Comparison of ENCODE assay signal across 8 cellular contexts in genomic region chr1:211951856-211952255, GRCh38.
DNase-seq lines count a peak whose midpoint lies in the region; ATAC-seq lines count a peak whose summit lies in the region.

No MANE protein-coding gene starts in this region.

- peak overlapping the region in 1 of 2 donors; percentile 23 for H3K27ac Mint-ChIP-seq in activated naive CD4-positive, alpha-beta T cell treated with anti-CD3 and anti-CD28 coated beads, Interleukin-2, amount 50 U/mL, for 72 hours
- no peak overlapping the region for H3K27ac Mint-ChIP-seq in activated naive CD4-positive, alpha-beta T cell treated with anti-CD3 and anti-CD28 coated beads for 36 hours
- H3K27ac Mint-ChIP-seq in activated T-helper 17 cell treated with anti-CD3 and anti-CD28 coated beads, Interleukin-2, amount 50 U/mL, for 72 hours = peak overlapping the region; percentile 23
- peak overlapping the region; percentile 61 for H3K27ac Mint-ChIP-seq in stimulated activated naive CD8-positive, alpha-beta T cell treated with anti-CD3 and anti-CD28 coated beads, Interleukin-15, Interleukin-2, amounts not matched to agents 100 ng/mL and 50 ng/mL, for 24 hours

- H3K4me3 Mint-ChIP-seq in activated naive CD4-positive, alpha-beta T cell treated with anti-CD3 and anti-CD28 coated beads for 36 hours = no peak overlapping the region
- no peak overlapping the region for H3K4me3 Mint-ChIP-seq in activated T-helper 17 cell treated with anti-CD3 and anti-CD28 coated beads, Interleukin-2, amount 50 U/mL, for 72 hours
- no peak overlapping the region for H3K4me3 Mint-ChIP-seq in stimulated activated naive CD8-positive, alpha-beta T cell treated with anti-CD3 and anti-CD28 coated beads, Interleukin-15, Interleukin-2, amounts not matched to agents 100 ng/mL and 50 ng/mL, for 24 hours

- DNase-seq in activated naive CD4-positive, alpha-beta T cell treated with anti-CD3 and anti-CD28 coated beads, Interleukin-2, amount 50 U/mL, for 72 hours (ENCODE audit: low spot score in 2 of 2) = no peak
- DNase-seq in activated naive CD4-positive, alpha-beta T cell treated with anti-CD3 and anti-CD28 coated beads for 36 hours = no peak
- DNase-seq in NCI-H446 (lab: John Stamatoyannopoulos, UW) (no peak), HUDEP-2 (lab: John Stamatoyannopoulos, UW; ENCODE audit: unreplicated experiment in 76 of 76) (no peak), activated gamma-delta T cell treated with Interleukin-2 at 50 U/mL for 16 hours (no peak)

- CTCF ChIA-PET in activated naive CD4-positive, alpha-beta T cell treated with anti-CD3 and anti-CD28 coated beads for 36 hours (lab: Charles Lee) = no interaction called here

- ATAC-seq in activated naive CD4-positive, alpha-beta T cell treated with anti-CD3 and anti-CD28 coated beads, Interleukin-2, amount 50 U/mL, for 72 hours = peak; percentile 43 to 79
- ATAC-seq in HG03064 (IDR thresholded peaks at IDR 0.05; ENCODE audit: low read depth, unreplicated experiment) = peak; percentile 96
- peak; percentile 59 for ATAC-seq in activated T-helper 17 cell treated with anti-CD3 and anti-CD28 coated beads, Interleukin-2, amount 50 U/mL, for 72 hours (replicated peaks)

- intact Hi-C loops in activated naive CD4-positive, alpha-beta T cell treated with anti-CD3 and anti-CD28 coated beads for 36 hours (cut with micrococcal nuclease) = no loop called here

- H3K36me3 Mint-ChIP-seq in activated naive CD4-positive, alpha-beta T cell treated with anti-CD3 and anti-CD28 coated beads, Interleukin-2, amount 50 U/mL, for 72 hours = peaks cover 9 to 23% of the 10 kb centered on the region in 2 donors
- peaks cover 12% of the 10 kb centered on the region for H3K36me3 Mint-ChIP-seq in activated naive CD4-positive, alpha-beta T cell treated with anti-CD3 and anti-CD28 coated beads for 36 hours (ENCODE audit: low read depth)
- no peaks in the 10 kb centered on the region for H3K36me3 Mint-ChIP-seq in activated T-helper 17 cell treated with anti-CD3 and anti-CD28 coated beads, Interleukin-2, amount 50 U/mL, for 72 hours (ENCODE audit: low read depth)
- peaks cover 27% of the 10 kb centered on the region for H3K36me3 Mint-ChIP-seq in stimulated activated naive CD8-positive, alpha-beta T cell treated with anti-CD3 and anti-CD28 coated beads, Interleukin-15, Interleukin-2, amounts not matched to agents 100 ng/mL and 50 ng/mL, for 24 hours (ENCODE audit: low read depth)

- H3K27me3 Mint-ChIP-seq in activated naive CD4-positive, alpha-beta T cell treated with anti-CD3 and anti-CD28 coated beads for 36 hours (ENCODE audit: low read depth) = no peaks in the 10 kb centered on the region
- H3K27me3 Mint-ChIP-seq in activated T-helper 17 cell treated with anti-CD3 and anti-CD28 coated beads, Interleukin-2, amount 50 U/mL, for 72 hours = no peaks in the 10 kb centered on the region
- no peaks in the 10 kb centered on the region for H3K27me3 Mint-ChIP-seq in stimulated activated naive CD8-positive, alpha-beta T cell treated with anti-CD3 and anti-CD28 coated beads, Interleukin-15, Interleukin-2, amounts not matched to agents 100 ng/mL and 50 ng/mL, for 24 hours

- peaks cover 7% of the 10 kb centered on the region for H3K4me1 Mint-ChIP-seq in activated naive CD4-positive, alpha-beta T cell treated with anti-CD3 and anti-CD28 coated beads for 36 hours (ENCODE audit: low read depth)
- H3K4me1 Mint-ChIP-seq in activated T-helper 17 cell treated with anti-CD3 and anti-CD28 coated beads, Interleukin-2, amount 50 U/mL, for 72 hours = peaks cover 5% of the 10 kb centered on the region
- peaks cover 8% of the 10 kb centered on the region for H3K4me1 Mint-ChIP-seq in stimulated activated naive CD8-positive, alpha-beta T cell treated with anti-CD3 and anti-CD28 coated beads, Interleukin-15, Interleukin-2, amounts not matched to agents 100 ng/mL and 50 ng/mL, for 24 hours (ENCODE audit: low read depth)

- peaks cover 0 to 4% of the 10 kb centered on the region in 2 donors for H3K9me3 Mint-ChIP-seq in activated naive CD4-positive, alpha-beta T cell treated with anti-CD3 and anti-CD28 coated beads, Interleukin-2, amount 50 U/mL, for 72 hours
- H3K9me3 Mint-ChIP-seq in activated naive CD4-positive, alpha-beta T cell treated with anti-CD3 and anti-CD28 coated beads for 36 hours = no peaks in the 10 kb centered on the region
- no peaks in the 10 kb centered on the region for H3K9me3 Mint-ChIP-seq in activated T-helper 17 cell treated with anti-CD3 and anti-CD28 coated beads, Interleukin-2, amount 50 U/mL, for 72 hours
- H3K9me3 Mint-ChIP-seq in stimulated activated naive CD8-positive, alpha-beta T cell treated with anti-CD3 and anti-CD28 coated beads, Interleukin-15, Interleukin-2, amounts not matched to agents 100 ng/mL and 50 ng/mL, for 24 hours = no peaks in the 10 kb centered on the region
